In genomic region chrX:46757052-46757451, GRCh38 we compare ENCODE assay signal across 12 cellular contexts. TPM values are rescaled to one million over a fixed set of nuclear protein-coding genes. Genes with fewer than 3 reads are reported as not detected.
A peak's percentile ranks its signal among the peaks of the same experiment; 100 is the strongest.
DNase-seq lines count a peak whose midpoint lies in the region; TF ChIP-seq lines count a peak whose summit lies in the region.
"Had no signal": no experiment of that assay in that cellular context is flagged by ENCODE, and none has a peak within 500 bp of the region (broad histone marks: within the 10 kb centered on the region; RNA-seq: fewer than 3 reads in every experiment).

No MANE protein-coding gene starts in this region.

- H3K4me3 ChIP-seq in HUES6 (ENCODE audit: low read depth, low read length), result peak overlapping the region; percentile 70

- peaks cover 31% of the 10 kb centered on the region for H3K36me3 Mint-ChIP-seq in activated T-helper 2 cell treated with anti-CD3 and anti-CD28 coated beads, Interferon-gamma antibody, Interleukin-2, Interleukin-4, amounts not matched to agents 10 μg/mL and 5 μg/mL and 100 μg/mL, durations not matched to agents 14 hours and 24 hours and 36 hours (ENCODE audit: low read depth)
- no peaks in the 10 kb centered on the region for H3K36me3 Mint-ChIP-seq in neural crest cell (ENCODE audit: low read depth)

- no peak for TF ChIP-seq CTCF in neural crest cell (conservative IDR thresholded peaks at IDR 0.05)

- H3K9ac ChIP-seq in HUES6 (ENCODE audit: low read length), result no peak overlapping the region
- H3K9ac ChIP-seq: KMS-11 had no signal

- no peaks in the 10 kb centered on the region for H3K36me3 ChIP-seq in HUES6 (ENCODE audit: control insufficient read depth, insufficient read depth, low read length)
- H3K36me3 ChIP-seq: prostate gland had no signal

- H3K4me1 ChIP-seq in HUES6 (ENCODE audit: control insufficient read depth, insufficient read depth, low read length), result peaks cover 16% of the 10 kb centered on the region
- H3K4me1 ChIP-seq: prostate gland had no signal

- peaks cover under 1% of the 10 kb centered on the region; the same call in 1 of the 2 replicates for H3K9me3 ChIP-seq in HUES6 (ENCODE audit: control insufficient read depth, insufficient read depth, low read depth, low read length)
- H3K9me3 ChIP-seq: prostate gland had no signal

- peaks cover 35% of the 10 kb centered on the region for H3K4me1 Mint-ChIP-seq in activated T-helper 2 cell treated with anti-CD3 and anti-CD28 coated beads, Interferon-gamma antibody, Interleukin-2, Interleukin-4, amounts not matched to agents 10 μg/mL and 5 μg/mL and 100 μg/mL, durations not matched to agents 14 hours and 24 hours and 36 hours (ENCODE audit: low read depth)
- H3K4me1 Mint-ChIP-seq in neural crest cell, result no peaks in the 10 kb centered on the region

- intact Hi-C loops in activated T-helper 2 cell treated with anti-CD3 and anti-CD28 coated beads, Interferon-gamma antibody, Interleukin-2, Interleukin-4, amounts not matched to agents 10 μg/mL and 5 μg/mL and 100 μg/mL, durations not matched to agents 14 hours and 24 hours and 36 hours (cut with micrococcal nuclease), result no loop called here

- H3K27ac Mint-ChIP-seq in activated T-helper 2 cell treated with anti-CD3 and anti-CD28 coated beads, Interferon-gamma antibody, Interleukin-2, Interleukin-4, amounts not matched to agents 10 μg/mL and 5 μg/mL and 100 μg/mL, durations not matched to agents 14 hours and 24 hours and 36 hours, result peak overlapping the region; percentile 94
- no peak overlapping the region for H3K27ac Mint-ChIP-seq in neural crest cell (ENCODE audit: unreplicated experiment)

- peak; percentile 30 for DNase-seq in NCI-H2107 treated with DMSO at 0.1 percent for 48 hours (lab: John Stamatoyannopoulos, UW; ENCODE audit: unreplicated experiment)
- DNase-seq in NCI-H2107 (lab: John Stamatoyannopoulos, UW), result no peak
- no peak for DNase-seq in activated T-helper 2 cell treated with anti-CD3 and anti-CD28 coated beads, Interferon-gamma antibody, Interleukin-2, Interleukin-4, amounts not matched to agents 10 μg/mL and 5 μg/mL and 100 μg/mL, durations not matched to agents 14 hours and 24 hours and 36 hours (ENCODE audit: low spot score)
- DNase-seq in neural crest cell (ENCODE audit: low read depth, low spot score), result no peak
- DNase-seq in Kasumi-1 (lab: John Stamatoyannopoulos, UW), result no peak
- no peak for DNase-seq in NCI-H345 treated with DMSO at 0.1 percent for 48 hours (lab: John Stamatoyannopoulos, UW; ENCODE audit: unreplicated experiment)
- DNase-seq in GDM1 (lab: John Stamatoyannopoulos, UW), result no peak
- DNase-seq: NCI-H524 treated with DMSO at 0.1 percent for 48 hours had no signal

- peak overlapping the region; percentile 98 for H3K4me3 Mint-ChIP-seq in activated T-helper 2 cell treated with anti-CD3 and anti-CD28 coated beads, Interferon-gamma antibody, Interleukin-2, Interleukin-4, amounts not matched to agents 10 μg/mL and 5 μg/mL and 100 μg/mL, durations not matched to agents 14 hours and 24 hours and 36 hours (ENCODE audit: low read depth)
- H3K4me3 Mint-ChIP-seq in neural crest cell, result peak overlapping the region; percentile 90

- no peaks in the 10 kb centered on the region for H3K9me3 Mint-ChIP-seq in activated T-helper 2 cell treated with anti-CD3 and anti-CD28 coated beads, Interferon-gamma antibody, Interleukin-2, Interleukin-4, amounts not matched to agents 10 μg/mL and 5 μg/mL and 100 μg/mL, durations not matched to agents 14 hours and 24 hours and 36 hours
- peaks cover 2% of the 10 kb centered on the region for H3K9me3 Mint-ChIP-seq in neural crest cell

- H3K27me3 Mint-ChIP-seq in activated T-helper 2 cell treated with anti-CD3 and anti-CD28 coated beads, Interferon-gamma antibody, Interleukin-2, Interleukin-4, amounts not matched to agents 10 μg/mL and 5 μg/mL and 100 μg/mL, durations not matched to agents 14 hours and 24 hours and 36 hours (ENCODE audit: low read depth), result no peaks in the 10 kb centered on the region
- peaks cover 24% of the 10 kb centered on the region for H3K27me3 Mint-ChIP-seq in neural crest cell (ENCODE audit: low read depth)

- peaks cover 21% of the 10 kb centered on the region for H3K27me3 ChIP-seq in HUES6 (ENCODE audit: control insufficient read depth, insufficient read depth, low read length)

- H3K27ac ChIP-seq in HUES6 (ENCODE audit: low read depth, low read length), result no peak overlapping the region
- H3K27ac ChIP-seq: 22Rv1, KMS-11 had no signal

RNA-seq across cellular contexts. Expression of gene SLC9A7, which starts 1.9 kb away (rescaled TPM):
- 42.5 and 44.2 TPM in 2 replicates for total RNA-seq in activated T-helper 2 cell treated with anti-CD3 and anti-CD28 coated beads, Interferon-gamma antibody, Interleukin-2, Interleukin-4, amounts not matched to agents 10 μg/mL and 5 μg/mL and 100 μg/mL, durations not matched to agents 14 hours and 24 hours and 36 hours
- total RNA-seq in neural crest cell, result 4.2 and 4.3 TPM in 2 replicates
